ENCODE assay signal across 2 cellular contexts in the genomic region with DNA sequence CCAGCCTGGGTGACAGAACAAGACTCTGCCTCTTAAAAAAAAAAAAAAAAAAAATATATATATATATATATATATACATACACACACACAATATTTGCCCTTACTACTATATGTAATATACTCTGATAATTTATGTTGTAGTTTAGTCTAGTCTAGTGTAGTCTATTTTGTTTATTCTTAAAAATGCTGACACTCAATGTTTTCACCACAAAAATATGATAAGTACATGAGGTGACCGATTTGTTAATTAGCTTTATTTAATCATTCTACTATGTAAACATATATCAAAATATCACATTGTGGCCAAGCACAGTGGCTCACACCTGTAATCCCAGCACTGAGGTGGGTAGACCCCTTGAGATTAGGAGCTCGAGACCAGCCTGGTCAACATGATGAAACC.
TF ChIP-seq lines count a peak whose summit lies in the region.

No MANE protein-coding gene starts in this region.

TF ChIP-seq in HepG2, 621 proteins besides CTCF, POLR2A, EP300 and RAD21:
- TF ChIP-seq MAFK (conservative IDR thresholded peaks at IDR 0.05 in 1 of 2, IDR thresholded peaks at IDR 0.05 in 1 of 2; ENCODE audit: low read length in 2 of 2), result peak; percentile 61 to 83
- peak; percentile 63; the same call in 1 of the 2 replicates for TF ChIP-seq MAFF (IDR thresholded peaks at IDR 0.05; ENCODE audit: low read depth, low read length)
- TF ChIP-seq ZSCAN20 (CRISPR knock-in tag; IDR thresholded peaks at IDR 0.05; ENCODE audit: borderline replicate concordance), result no peak

TF ChIP-seq in K562, 482 proteins besides CTCF, POLR2A, EP300 and RAD21:
- TF ChIP-seq ZBTB8A (IDR thresholded peaks at IDR 0.05; ENCODE audit: partially characterized antibody) (no peak), MAFF (IDR thresholded peaks at IDR 0.05; ENCODE audit: low read length) (peak; percentile 39; the same call in 1 of the 2 replicates), HDAC2 (IDR thresholded peaks at IDR 0.05) (no peak), C11orf30 (IDR thresholded peaks at IDR 0.05; ENCODE audit: low read depth) (peak; percentile 56; the same call in 1 of the 2 replicates), ZNF316 (IDR thresholded peaks at IDR 0.05) (peak; percentile 76), ZBTB17 (CRISPR knock-in tag; IDR thresholded peaks at IDR 0.05) (no peak)
